Comparison of ENCODE assay signal across 7 cellular contexts in genomic region chr5:56481147-56481997, GRCh38.
DNase-seq lines count a peak whose midpoint lies in the region; ATAC-seq and TF ChIP-seq lines count a peak whose summit lies in the region.

No MANE protein-coding gene starts in this region.

- peak; percentile 12 to 41 for ATAC-seq in activated T-cell treated with anti-CD3 and anti-CD28 coated beads, Interleukin-2, amount 50 U/mL, for 72 hours (replicated peaks in 1 of 2)
- ATAC-seq in naive thymus-derived CD8-positive, alpha-beta T cell = peak; percentile 47 to 48
- ATAC-seq in upper lobe of left lung (ENCODE audit: low FRiP score in 2 of 2) = peak; percentile 24 to 74

- peak overlapping the region; percentile 60 for H3K4me2 ChIP-seq in Loucy (ENCODE audit: low read depth, low read length, poor library complexity, severe bottlenecking)

- no peaks in the 10 kb centered on the region for H3K9me3 Mint-ChIP-seq in activated T-cell treated with anti-CD3 and anti-CD28 coated beads, Interleukin-2, amount 50 U/mL, for 72 hours
- no peaks in the 10 kb centered on the region for H3K9me3 Mint-ChIP-seq in naive thymus-derived CD8-positive, alpha-beta T cell

- no peaks in the 10 kb centered on the region for H3K27me3 ChIP-seq in Loucy (ENCODE audit: insufficient read depth, low read length, poor library complexity, severe bottlenecking)
- H3K27me3 ChIP-seq in upper lobe of left lung = no peaks in the 10 kb centered on the region

- H3K4me1 Mint-ChIP-seq in activated T-cell treated with anti-CD3 and anti-CD28 coated beads, Interleukin-2, amount 50 U/mL, for 72 hours (ENCODE audit: low read depth) = peaks cover 53% of the 10 kb centered on the region
- peaks cover 16 to 51% (median 32%) of the 10 kb centered on the region in 4 donors for H3K4me1 Mint-ChIP-seq in naive thymus-derived CD8-positive, alpha-beta T cell

- TF ChIP-seq CTCF in GM13977 (IDR thresholded peaks at IDR 0.05; ENCODE audit: extremely low read depth, insufficient read depth, missing control alignments) (peak; percentile 25), Loucy (conservative IDR thresholded peaks at IDR 0.05; ENCODE audit: low read length) (peak; percentile 64), upper lobe of left lung (IDR thresholded peaks at IDR 0.05) (peak in 1 of 6 experiments; percentile 8)

- H3K79me2 ChIP-seq in Loucy (ENCODE audit: insufficient read depth, low read length) = no peaks in the 10 kb centered on the region

- peak overlapping the region; percentile 20 for H3K9ac ChIP-seq in Loucy (ENCODE audit: low read depth, low read length, poor library complexity, severe bottlenecking)

- peak overlapping the region; percentile 89 to 94 for H3K4me3 Mint-ChIP-seq in activated T-cell treated with anti-CD3 and anti-CD28 coated beads, Interleukin-2, amount 50 U/mL, for 72 hours
- H3K4me3 Mint-ChIP-seq in naive thymus-derived CD8-positive, alpha-beta T cell = peak overlapping the region; percentile 81 to 93 (median 89)

- H3K4me3 ChIP-seq in Loucy (ENCODE audit: low read length, poor library complexity, severe bottlenecking) = peak overlapping the region; percentile 66
- H3K4me3 ChIP-seq in upper lobe of left lung = peak overlapping the region; percentile 2 to 72 (median 62)

- H3K36me3 Mint-ChIP-seq in activated T-cell treated with anti-CD3 and anti-CD28 coated beads, Interleukin-2, amount 50 U/mL, for 72 hours (ENCODE audit: insufficient read depth in 2 of 2) = peaks cover 0 to 2% of the 10 kb centered on the region in 2 donors
- H3K36me3 Mint-ChIP-seq in naive thymus-derived CD8-positive, alpha-beta T cell = no peaks in the 10 kb centered on the region

- in situ Hi-C loops in GM13977 (cut with MboI; ENCODE audit: low pct_unique_long_range_greater_than_20kb, low sequenced_read_pairs, unreplicated experiment) = no loop called here

- WGBS in upper lobe of left lung, 2 donors = 3 to 4% methylated on average over 29 to 36 of the region's 44 CpGs

- DNase-seq in GM13977 (ENCODE audit: low spot score) (peak; percentile 70), fibroblast of peridontal ligament (ENCODE audit: extremely low read depth) (peak; percentile 31), upper lobe of left lung (peak; percentile 51 to 70), mucosa of gallbladder (ENCODE audit: low spot score) (no peak)
- peak; percentile 22 to 39 for DNase-seq in activated T-cell treated with anti-CD3 and anti-CD28 coated beads, Interleukin-2, amount 50 U/mL, for 72 hours
- peak in 6 of 10 donors; percentile 15 to 39 (median 28) for DNase-seq in naive thymus-derived CD8-positive, alpha-beta T cell

- no peaks in the 10 kb centered on the region for H3K27me3 Mint-ChIP-seq in activated T-cell treated with anti-CD3 and anti-CD28 coated beads, Interleukin-2, amount 50 U/mL, for 72 hours (ENCODE audit: low read depth)
- peaks cover 0 to 17% (median 5%) of the 10 kb centered on the region in 5 donors for H3K27me3 Mint-ChIP-seq in naive thymus-derived CD8-positive, alpha-beta T cell

- POLR2A ChIA-PET in naive thymus-derived CD8-positive, alpha-beta T cell (lab: Charles Lee) = interaction anchor here (2.0 kb wide), 1 partner anchor 107 kb away, joined by 8 read pairs; no protein-coding TSS in a partner anchor

- H3K4me1 ChIP-seq in Loucy (ENCODE audit: insufficient read depth, low read length, poor library complexity, severe bottlenecking) (no peaks in the 10 kb centered on the region), upper lobe of left lung (peaks cover 10 to 25% (median 17%) of the 10 kb centered on the region in 4 donors)

- H2AFZ ChIP-seq in Loucy (ENCODE audit: low read length) = peak overlapping the region; percentile 57

- TF ChIP-seq EP300 in upper lobe of left lung (IDR thresholded peaks at IDR 0.05) = no peak

- H4K20me1 ChIP-seq in Loucy (ENCODE audit: insufficient read depth, low read length, poor library complexity, severe bottlenecking) = no peaks in the 10 kb centered on the region

- peak overlapping the region; percentile 58 for H3K27ac Mint-ChIP-seq in activated T-cell treated with anti-CD3 and anti-CD28 coated beads, Interleukin-2, amount 50 U/mL, for 72 hours
- peak overlapping the region; percentile 45 to 93 (median 87) for H3K27ac Mint-ChIP-seq in naive thymus-derived CD8-positive, alpha-beta T cell

- H3F3A ChIP-seq in Loucy (ENCODE audit: low read depth) = no peaks in the 10 kb centered on the region

- no peaks in the 10 kb centered on the region for H3K9me3 ChIP-seq in Loucy (ENCODE audit: insufficient read depth, low read depth, low read length)
- H3K9me3 ChIP-seq in upper lobe of left lung = no peaks in the 10 kb centered on the region

- no peaks in the 10 kb centered on the region for H3K36me3 ChIP-seq in Loucy (ENCODE audit: insufficient read depth, low read length)
- H3K36me3 ChIP-seq in upper lobe of left lung = no peaks in the 10 kb centered on the region

- H3K9me2 ChIP-seq in Loucy (replicated peaks; ENCODE audit: low read depth, low read length) = no peaks in the 10 kb centered on the region

- TF ChIP-seq POLR2A in upper lobe of left lung (IDR thresholded peaks at IDR 0.05) = no peak

- peak overlapping the region; percentile 89 to 95 (median 92) for H3K27ac ChIP-seq in upper lobe of left lung
